In genomic region chr1:75053207-75053606, GRCh38 we compare ENCODE assay signal across 12 cellular contexts.
A peak's percentile ranks its signal among the peaks of the same experiment; 100 is the strongest.
DNase-seq lines count a peak whose midpoint lies in the region; ATAC-seq and TF ChIP-seq lines count a peak whose summit lies in the region.
"Had no signal": no experiment of that assay in that cellular context is flagged by ENCODE, and none has a peak within 500 bp of the region (broad histone marks: within the 10 kb centered on the region; RNA-seq: fewer than 3 reads in every experiment).

No MANE protein-coding gene starts in this region.

- no peaks in the 10 kb centered on the region for H3K36me3 ChIP-seq in HEK293 (ENCODE audit: control insufficient read depth in 2 of 2, insufficient read depth in 1 of 2, low read length in 2 of 2)
- H3K36me3 ChIP-seq: heart right ventricle, thyroid gland had no signal

- CTCF ChIA-PET in HEK293 (lab: Yijun Ruan, JAX) (interaction anchor here (2.9 kb wide), 1 partner anchor 150 kb away, joined by 16 read pairs; no protein-coding TSS in a partner anchor), RWPE1 (lab: Yijun Ruan, JAX) (interaction anchor here (0.6 to 2.4 kb wide), 7 partner anchors 22 to 491 kb away, joined by 3 to 21 read pairs (median 3); no protein-coding TSS in a partner anchor)

- no peaks in the 10 kb centered on the region for H3K4me1 ChIP-seq in HEK293 (ENCODE audit: control insufficient read depth, insufficient read depth, low read length)
- H3K4me1 ChIP-seq: heart right ventricle, thyroid gland had no signal

- no peak overlapping the region for H3K27ac ChIP-seq in HEK293 (ENCODE audit: extremely low read depth, low read depth, low read length)
- H3K27ac ChIP-seq in RWPE1, result no peak overlapping the region
- H3K27ac ChIP-seq: heart right ventricle, SK-N-MC, thyroid gland had no signal

- DNase-seq in DMS153 (lab: John Stamatoyannopoulos, UW) (peak; percentile 47), RWPE1 (ENCODE audit: low spot score) (no peak), iPS DF 4.7 (ENCODE audit: extremely low read depth, low spot score) (peak; percentile 28), AG08395 (ENCODE audit: low spot score) (no peak), T-helper 9 cell (no peak)
- DNase-seq: heart right ventricle, NCI-H2029, thyroid gland had no signal

- H3K9me3 ChIP-seq in HEK293 (ENCODE audit: control insufficient read depth, insufficient read depth, low read depth, low read length), result no peaks in the 10 kb centered on the region
- H3K9me3 ChIP-seq: thyroid gland had no signal

- POLR2A ChIA-PET in HEK293 (lab: Yijun Ruan, JAX) (no interaction called here), RWPE1 (lab: Yijun Ruan, JAX; ENCODE audit: low non-redundant PET) (no interaction called here)

- ATAC-seq in HG03108 (IDR thresholded peaks at IDR 0.05; ENCODE audit: unreplicated experiment) (no peak), HG03378 (IDR thresholded peaks at IDR 0.05; ENCODE audit: unreplicated experiment) (no peak)
- ATAC-seq: heart right ventricle had no signal

- H3K4me3 ChIP-seq in HEK293 (ENCODE audit: low read depth, low read length), result no peak overlapping the region
- H3K4me3 ChIP-seq: heart right ventricle, SK-N-MC, thyroid gland had no signal

- no peak for TF ChIP-seq CTCF in HEK293 (tag by site-specific recombination; IDR thresholded peaks at IDR 0.05)
- 0 out of 2 replicates have a peak, but pooled peaks have one; percentile 13 for TF ChIP-seq CTCF in RWPE1 (conservative IDR thresholded peaks at IDR 0.05; ENCODE audit: low read depth)

TF ChIP-seq in HEK293, 187 proteins besides CTCF, POLR2A, EP300 and RAD21:
- TF ChIP-seq ZNF654 (tag by site-specific recombination; IDR thresholded peaks at IDR 0.05; ENCODE audit: low read depth), result peak; percentile 25
- TF ChIP-seq SP2 (tag by site-specific recombination; IDR thresholded peaks at IDR 0.05), result no peak
- TF ChIP-seq ZNF629 (tag by site-specific recombination; IDR thresholded peaks at IDR 0.05), result no peak
- no peak for TF ChIP-seq ZNF530 (tag by site-specific recombination; IDR thresholded peaks at IDR 0.05; ENCODE audit: low read depth)

Comparison
In these comparisons a context has a peak if more than half of its experiments do, and no peak if none do; other contexts are left out.
1. DNase-seq: peak in DMS153 (single experiment) and iPS DF 4.7 (single experiment); none in RWPE1 (single experiment), AG08395 (single experiment) and T-helper 9 cell (single experiment).